In the genomic region with DNA sequence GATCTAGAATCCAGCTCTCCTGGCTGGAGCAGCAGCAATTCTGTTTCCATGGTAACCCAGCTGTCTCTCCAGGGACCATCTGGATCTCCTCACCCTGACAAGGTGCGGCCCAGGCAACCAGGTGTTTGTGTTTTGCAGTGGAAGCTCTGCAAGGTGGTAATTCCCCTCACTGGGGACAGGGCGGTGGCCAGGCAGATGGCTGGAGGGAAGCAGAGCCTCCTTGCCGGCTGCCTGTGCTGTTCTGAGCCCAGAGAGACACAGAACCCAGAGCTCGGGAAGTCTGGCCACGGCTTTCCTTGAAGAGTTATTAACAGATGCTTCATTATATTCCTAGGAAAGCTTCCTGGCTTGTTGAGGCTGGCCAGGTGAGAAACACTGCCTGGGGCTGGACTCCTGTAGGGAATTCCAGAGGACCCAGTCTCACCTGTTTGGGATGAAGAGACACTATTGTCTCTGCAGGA, we compare ENCODE assay signal across 13 cellular contexts.
DNase-seq lines count a peak whose midpoint lies in the region; ATAC-seq and TF ChIP-seq lines count a peak whose summit lies in the region.
"Had no signal": no experiment of that assay in that cellular context is flagged by ENCODE, and none has a peak within 500 bp of the region (broad histone marks: within the 10 kb centered on the region; RNA-seq: fewer than 3 reads in every experiment).

No MANE protein-coding gene starts in this region.

- no peak overlapping the region for H3K4me3 ChIP-seq in foreskin fibroblast (ENCODE audit: low read depth in 1 of 2, low read length in 2 of 2)
- H3K4me3 ChIP-seq: esophagus squamous epithelium had no signal

- peak overlapping the region; percentile 68 for H3K4me3 Mint-ChIP-seq in glutamatergic neuron (ENCODE audit: unreplicated experiment)
- no peak overlapping the region for H3K4me3 Mint-ChIP-seq in stimulated activated memory B cell treated with anti-CD40 and anti-IgM and Interleukin-4, amounts not matched to agents 10 μg/mL and 1 μg/mL and 100 μg/mL, for 72 hours
- H3K4me3 Mint-ChIP-seq: activated CD4-positive, alpha-beta T cell treated with anti-CD3 and anti-CD28 coated beads, Interleukin-2, amount 10 ng/mL, durations not matched to agents 24 days and 14 days had no signal

- peak; percentile 50 for ATAC-seq in stimulated activated memory B cell treated with anti-CD40 and anti-IgM and Interleukin-4, amounts not matched to agents 10 μg/mL and 1 μg/mL and 100 μg/mL, for 72 hours
- ATAC-seq in HG03565 (IDR thresholded peaks at IDR 0.05; ENCODE audit: unreplicated experiment) (no peak), HG02884 (IDR thresholded peaks at IDR 0.05; ENCODE audit: unreplicated experiment) (no peak)

- H3K27me3 Mint-ChIP-seq in glutamatergic neuron (ENCODE audit: unreplicated experiment): peaks cover 31% of the 10 kb centered on the region
- peaks cover 8% of the 10 kb centered on the region for H3K27me3 Mint-ChIP-seq in stimulated activated memory B cell treated with anti-CD40 and anti-IgM and Interleukin-4, amounts not matched to agents 10 μg/mL and 1 μg/mL and 100 μg/mL, for 72 hours
- H3K27me3 Mint-ChIP-seq: activated CD4-positive, alpha-beta T cell treated with anti-CD3 and anti-CD28 coated beads, Interleukin-2, amount 10 ng/mL, durations not matched to agents 24 days and 14 days had no signal

- peak; percentile 73 for DNase-seq in NCI-H1436 (lab: John Stamatoyannopoulos, UW)
- no peak for DNase-seq in NCI-H1436 treated with DMSO at 0.1 percent for 48 hours (lab: John Stamatoyannopoulos, UW)
- peak; percentile 54 for DNase-seq in NCI-H748 treated with DMSO at 0.1 percent for 48 hours (lab: John Stamatoyannopoulos, UW)
- DNase-seq in glutamatergic neuron: peak; percentile 65
- DNase-seq in foreskin fibroblast: no peak
- DNase-seq: 8988T; activated CD4-positive, alpha-beta T cell treated with anti-CD3 and anti-CD28 coated beads, Interleukin-2, amount 10 ng/mL, durations not matched to agents 24 days and 14 days; DND-41; esophagus squamous epithelium had no signal

- peak overlapping the region; percentile 99 for H3K27ac Mint-ChIP-seq in glutamatergic neuron (ENCODE audit: unreplicated experiment)
- H3K27ac Mint-ChIP-seq in stimulated activated memory B cell treated with anti-CD40 and anti-IgM and Interleukin-4, amounts not matched to agents 10 μg/mL and 1 μg/mL and 100 μg/mL, for 72 hours: no peak overlapping the region
- H3K27ac Mint-ChIP-seq: activated CD4-positive, alpha-beta T cell treated with anti-CD3 and anti-CD28 coated beads, Interleukin-2, amount 10 ng/mL, durations not matched to agents 24 days and 14 days; activated T-helper 2 cell treated with anti-CD3 and anti-CD28 coated beads, Interferon-gamma antibody, Interleukin-2, Interleukin-4, amounts not matched to agents 10 μg/mL and 5 μg/mL and 100 μg/mL, durations not matched to agents 14 hours and 24 hours and 36 hours had no signal

- TF ChIP-seq CTCF in glutamatergic neuron (IDR thresholded peaks at IDR 0.05; ENCODE audit: partially characterized antibody, unreplicated experiment): no peak
- TF ChIP-seq CTCF in foreskin fibroblast (IDR thresholded peaks at IDR 0.05; ENCODE audit: low read depth, low read length): no peak

- no peaks in the 10 kb centered on the region for H3K36me3 Mint-ChIP-seq in glutamatergic neuron (ENCODE audit: unreplicated experiment)
- H3K36me3 Mint-ChIP-seq in stimulated activated memory B cell treated with anti-CD40 and anti-IgM and Interleukin-4, amounts not matched to agents 10 μg/mL and 1 μg/mL and 100 μg/mL, for 72 hours: no peaks in the 10 kb centered on the region

- H3K9me3 Mint-ChIP-seq in glutamatergic neuron (ENCODE audit: unreplicated experiment): peaks cover 36% of the 10 kb centered on the region
- no peaks in the 10 kb centered on the region for H3K9me3 Mint-ChIP-seq in stimulated activated memory B cell treated with anti-CD40 and anti-IgM and Interleukin-4, amounts not matched to agents 10 μg/mL and 1 μg/mL and 100 μg/mL, for 72 hours
- H3K9me3 Mint-ChIP-seq: activated CD4-positive, alpha-beta T cell treated with anti-CD3 and anti-CD28 coated beads, Interleukin-2, amount 10 ng/mL, durations not matched to agents 24 days and 14 days; activated T-helper 2 cell treated with anti-CD3 and anti-CD28 coated beads, Interferon-gamma antibody, Interleukin-2, Interleukin-4, amounts not matched to agents 10 μg/mL and 5 μg/mL and 100 μg/mL, durations not matched to agents 14 hours and 24 hours and 36 hours had no signal

- peaks cover 51% of the 10 kb centered on the region for H3K4me1 Mint-ChIP-seq in glutamatergic neuron (ENCODE audit: low read depth, unreplicated experiment)
- peaks cover 33% of the 10 kb centered on the region for H3K4me1 Mint-ChIP-seq in stimulated activated memory B cell treated with anti-CD40 and anti-IgM and Interleukin-4, amounts not matched to agents 10 μg/mL and 1 μg/mL and 100 μg/mL, for 72 hours
- H3K4me1 Mint-ChIP-seq: activated CD4-positive, alpha-beta T cell treated with anti-CD3 and anti-CD28 coated beads, Interleukin-2, amount 10 ng/mL, durations not matched to agents 24 days and 14 days had no signal

Comparison
In these comparisons a context has a peak if more than half of its experiments do, and no peak if none do; other contexts are left out.
1. DNase-seq: peak in NCI-H1436 (single experiment), NCI-H748 treated with DMSO at 0.1 percent for 48 hours (single experiment) and glutamatergic neuron (single experiment); none in NCI-H1436 treated with DMSO at 0.1 percent for 48 hours (single experiment) and foreskin fibroblast (0 of 2).